In the genomic region with DNA sequence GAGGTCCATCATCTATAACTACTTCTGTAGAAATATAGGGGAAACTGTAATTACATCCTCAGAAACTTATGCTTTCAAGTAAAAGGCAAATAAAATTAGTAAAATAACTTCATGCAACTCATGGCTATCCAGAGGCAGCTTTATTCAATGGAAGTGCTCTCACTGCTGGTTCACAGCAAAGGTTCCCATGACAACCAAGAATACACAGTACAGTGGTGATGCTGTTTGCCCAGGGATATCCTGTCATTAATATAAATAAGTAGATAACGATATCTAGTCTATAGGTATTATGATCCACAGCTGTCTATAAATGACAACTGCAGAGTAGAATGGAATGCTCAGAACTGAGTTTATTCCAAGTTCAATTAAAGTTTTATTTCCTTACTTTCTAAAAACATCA, we compare ENCODE assay signal across 1 cellular context.
TF ChIP-seq lines count a peak whose summit lies in the region.

No MANE protein-coding gene starts in this region.

TF ChIP-seq in endothelial cell of umbilical vein, 7 proteins besides CTCF, POLR2A, EP300 and RAD21 (continued from another document):
- TF ChIP-seq POLR2AphosphoS5 (IDR thresholded peaks at IDR 0.05; ENCODE audit: insufficient read depth, low read depth, low read length), result no peak
